ENCODE assay signal across 8 cellular contexts in the genomic region with DNA sequence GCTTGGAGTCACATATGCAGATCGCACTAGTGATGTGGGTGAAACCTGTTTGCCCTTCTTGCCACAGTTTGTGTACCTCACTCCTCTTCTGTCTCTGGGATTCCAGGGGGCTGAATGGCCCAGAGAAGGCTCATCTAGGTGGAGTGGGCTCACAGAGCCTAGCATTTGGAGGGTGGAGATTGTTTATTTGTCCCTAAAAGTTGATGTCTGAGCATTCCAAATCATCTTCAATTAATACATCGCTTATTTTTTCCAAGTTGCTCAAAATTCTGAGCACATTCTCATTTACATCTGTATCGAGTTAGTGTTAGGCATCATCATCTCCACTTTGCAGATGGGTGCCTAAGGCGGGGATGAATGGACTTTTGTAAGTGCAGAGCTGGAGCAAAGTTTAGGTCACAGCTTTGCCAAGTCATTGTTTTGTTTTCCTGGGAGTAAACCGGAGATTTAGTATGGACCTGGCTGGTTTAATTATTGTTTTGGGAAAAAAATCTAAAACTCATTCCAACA. TPM values are rescaled to one million over a fixed set of nuclear protein-coding genes. Genes with fewer than 3 reads are reported as not detected.
DNase-seq lines count a peak whose midpoint lies in the region; ATAC-seq, FAIRE-seq and TF ChIP-seq lines count a peak whose summit lies in the region.

No MANE protein-coding gene starts in this region.

- TF ChIP-seq CTCF in foreskin fibroblast (IDR thresholded peaks at IDR 0.05; ENCODE audit: low read depth, low read length) (no peak), retinal pigment epithelial cell (conservative IDR thresholded peaks at IDR 0.05; ENCODE audit: low read depth, low read length) (no peak)

- POLR2A ChIA-PET in T-cell (lab: Charles Lee) = no interaction called here

- peaks cover 57 to 68% (median 57%) of the 10 kb centered on the region in 3 donors for H3K4me1 Mint-ChIP-seq in T-cell

- no peaks in the 10 kb centered on the region for H3K36me3 Mint-ChIP-seq in T-cell

- H3K4me3 Mint-ChIP-seq in T-cell = peak overlapping the region; percentile 36 to 96 (median 78)

- no peaks in the 10 kb centered on the region for H3K9me3 Mint-ChIP-seq in T-cell

- CTCF ChIA-PET in T-cell (lab: Charles Lee) = no interaction called here

- ATAC-seq in T-cell (replicated peaks in 1 of 4) (no peak), HG02759 (IDR thresholded peaks at IDR 0.05; ENCODE audit: unreplicated experiment) (no peak), GM21528 (IDR thresholded peaks at IDR 0.05; ENCODE audit: low FRiP score, unreplicated experiment) (no peak)

- H3K27ac Mint-ChIP-seq in T-cell = no peak overlapping the region

- no peak for FAIRE-seq in urothelium cell line (lab: Jason Lieb, UNC)

- H3K27me3 Mint-ChIP-seq in T-cell = no peaks in the 10 kb centered on the region

- H3K4me3 ChIP-seq in foreskin fibroblast (ENCODE audit: low read depth in 1 of 2, low read length in 2 of 2) (peak overlapping the region; percentile 71 to 94), retinal pigment epithelial cell (ENCODE audit: low read length) (peak overlapping the region; percentile 89)

- DNase-seq in ELF-1 (ENCODE audit: low read depth, low spot score) (peak; percentile 52), T-cell (no peak), foreskin fibroblast (peak; percentile 76 to 91), retinal pigment epithelial cell (ENCODE audit: low read depth) (no peak), urothelium cell line (ENCODE audit: low spot score) (no peak), OCI-M2 (lab: John Stamatoyannopoulos, UW; ENCODE audit: unreplicated experiment) (no peak)

RNA-seq across cellular contexts. Expression of a gene that starts 2.0 kb away (rescaled TPM):
- total RNA-seq in T-cell = 10 to 100 TPM; 33.3 to 40.0 (median 37.7) TPM

RNA-seq across cellular contexts. Expression of a gene that starts 59.6 kb away (rescaled TPM):
- not detected for total RNA-seq in T-cell

Comparison
In these comparisons a context has a peak if more than half of its experiments do, and no peak if none do; other contexts are left out.
1. DNase-seq: peak in ELF-1 (single experiment) and foreskin fibroblast (2 of 2); none in T-cell (0 of 34), retinal pigment epithelial cell (single experiment), urothelium cell line (single experiment) and OCI-M2 (single experiment).